ENCODE assay signal across 1 cellular context in the genomic region with DNA sequence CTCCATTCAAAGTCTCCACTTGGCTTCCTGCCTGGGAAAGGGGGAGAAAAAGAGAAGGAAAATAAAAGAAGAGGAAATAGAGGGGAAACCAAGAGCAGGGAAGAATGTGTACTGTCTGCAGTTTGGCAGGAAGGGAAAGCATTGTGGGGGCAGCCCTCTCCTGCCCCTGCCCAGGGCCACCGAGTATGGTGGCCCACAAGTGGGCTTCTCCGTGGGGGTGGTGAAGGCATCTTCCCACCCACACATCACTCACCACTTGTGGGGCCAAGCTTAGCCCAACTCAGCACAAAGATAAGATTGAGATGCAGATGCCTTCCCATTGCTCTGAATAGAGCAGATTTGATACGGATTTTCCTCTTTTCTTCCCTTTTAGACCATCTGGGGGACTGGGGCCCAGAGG.
TF ChIP-seq lines count a peak whose summit lies in the region.

No MANE protein-coding gene starts in this region.

TF ChIP-seq in HEK293, 187 proteins besides CTCF, POLR2A, EP300 and RAD21 (continued from another document):
- TF ChIP-seq, protein P1, sequence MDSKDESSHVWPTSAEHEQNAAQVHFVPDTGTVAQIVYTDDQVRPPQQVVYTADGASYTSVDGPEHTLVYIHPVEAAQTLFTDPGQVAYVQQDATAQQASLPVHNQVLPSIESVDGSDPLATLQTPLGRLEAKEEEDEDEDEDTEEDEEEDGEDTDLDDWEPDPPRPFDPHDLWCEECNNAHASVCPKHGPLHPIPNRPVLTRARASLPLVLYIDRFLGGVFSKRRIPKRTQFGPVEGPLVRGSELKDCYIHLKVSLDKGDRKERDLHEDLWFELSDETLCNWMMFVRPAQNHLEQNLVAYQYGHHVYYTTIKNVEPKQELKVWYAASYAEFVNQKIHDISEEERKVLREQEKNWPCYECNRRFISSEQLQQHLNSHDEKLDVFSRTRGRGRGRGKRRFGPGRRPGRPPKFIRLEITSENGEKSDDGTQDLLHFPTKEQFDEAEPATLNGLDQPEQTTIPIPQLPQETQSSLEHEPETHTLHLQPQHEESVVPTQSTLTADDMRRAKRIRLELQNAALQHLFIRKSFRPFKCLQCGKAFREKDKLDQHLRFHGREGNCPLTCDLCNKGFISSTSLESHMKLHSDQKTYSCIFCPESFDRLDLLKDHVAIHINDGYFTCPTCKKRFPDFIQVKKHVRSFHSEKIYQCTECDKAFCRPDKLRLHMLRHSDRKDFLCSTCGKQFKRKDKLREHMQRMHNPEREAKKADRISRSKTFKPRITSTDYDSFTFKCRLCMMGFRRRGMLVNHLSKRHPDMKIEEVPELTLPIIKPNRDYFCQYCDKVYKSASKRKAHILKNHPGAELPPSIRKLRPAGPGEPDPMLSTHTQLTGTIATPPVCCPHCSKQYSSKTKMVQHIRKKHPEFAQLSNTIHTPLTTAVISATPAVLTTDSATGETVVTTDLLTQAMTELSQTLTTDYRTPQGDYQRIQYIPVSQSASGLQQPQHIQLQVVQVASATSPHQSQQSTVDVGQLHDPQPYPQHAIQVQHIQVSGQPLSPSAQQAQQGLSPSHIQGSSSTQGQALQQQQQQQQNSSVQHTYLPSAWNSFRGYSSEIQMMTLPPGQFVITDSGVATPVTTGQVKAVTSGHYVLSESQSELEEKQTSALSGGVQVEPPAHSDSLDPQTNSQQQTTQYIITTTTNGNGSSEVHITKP (tag by site-specific recombination; IDR thresholded peaks at IDR 0.05) = peak; percentile 50
- TF ChIP-seq ZNF114 (tag by site-specific recombination; IDR thresholded peaks at IDR 0.05) = no peak
